15 cellular contexts compared by ENCODE assay signal in the genomic region with DNA sequence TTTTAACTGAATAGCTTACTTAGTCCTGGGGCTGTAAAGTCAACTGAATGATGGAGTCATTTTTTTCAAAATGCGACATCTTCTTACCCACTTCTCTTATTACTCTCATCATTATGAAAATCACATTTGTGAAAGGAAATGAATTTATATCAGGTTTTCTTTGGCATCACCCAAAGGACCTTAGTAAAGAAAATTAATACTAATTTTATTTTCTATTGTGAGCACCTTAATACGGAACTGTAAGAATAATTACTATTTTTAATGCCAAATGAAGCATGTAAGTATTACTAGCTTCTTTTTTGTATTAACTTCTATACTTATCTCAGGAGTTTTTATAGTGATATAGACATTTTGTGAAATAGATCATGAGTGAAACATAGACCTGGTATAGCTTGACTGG. TPM values are rescaled to one million over a fixed set of nuclear protein-coding genes. Genes with fewer than 3 reads are reported as not detected.
DNase-seq lines count a peak whose midpoint lies in the region; ATAC-seq, FAIRE-seq and TF ChIP-seq lines count a peak whose summit lies in the region.
"Had no signal": no experiment of that assay in that cellular context is flagged by ENCODE, and none has a peak within 500 bp of the region (broad histone marks: within the 10 kb centered on the region; RNA-seq: fewer than 3 reads in every experiment).

No MANE protein-coding gene starts in this region.

- H3K79me2 ChIP-seq in OCI-LY1 (ENCODE audit: insufficient read depth, low read length) (peaks cover 86% of the 10 kb centered on the region), K562 (ENCODE audit: control insufficient read depth, insufficient read depth, low read length) (peaks cover 41% of the 10 kb centered on the region), smooth muscle cell (ENCODE audit: low read depth) (no peaks in the 10 kb centered on the region)
- H3K79me2 ChIP-seq: parathyroid adenoma had no signal

- peak overlapping the region; percentile 100 for H3K27ac ChIP-seq in OCI-LY1 (ENCODE audit: low read depth, low read length, poor library complexity, severe bottlenecking)
- H3K27ac ChIP-seq in K562 (ENCODE audit: extremely low read depth, low read depth, low read length): peak overlapping the region; percentile 25; the same call in 1 of the 3 replicates
- H3K27ac ChIP-seq in smooth muscle cell (ENCODE audit: low read depth): peak overlapping the region; percentile 96
- H3K27ac ChIP-seq: parathyroid adenoma, thyroid gland had no signal

- H3K36me3 ChIP-seq in OCI-LY1 (ENCODE audit: insufficient read depth, low read length): peaks cover 85% of the 10 kb centered on the region
- 0 out of 3 replicates have a peak, but pooled peaks cover 5% of the 10 kb centered on the region for H3K36me3 ChIP-seq in K562 (ENCODE audit: control insufficient read depth, insufficient read depth, low read length)
- H3K36me3 ChIP-seq in smooth muscle cell (ENCODE audit: low read depth): no peaks in the 10 kb centered on the region
- H3K36me3 ChIP-seq: thyroid gland had no signal

- H3K9me3 ChIP-seq in OCI-LY1 (ENCODE audit: low read length) (no peaks in the 10 kb centered on the region), K562 (replicated peaks; ENCODE audit: control insufficient read depth, insufficient read depth, low read depth, low read length) (no peaks in the 10 kb centered on the region), smooth muscle cell (replicated peaks; ENCODE audit: low read depth) (no peaks in the 10 kb centered on the region)
- H3K9me3 ChIP-seq: thyroid gland had no signal

- CTCF ChIA-PET in K562 (lab: Yijun Ruan, JAX; ENCODE audit: low intra/inter-chr PET ratio): no interaction called here

- no peak overlapping the region for H2AFZ ChIP-seq in OCI-LY1 (ENCODE audit: low read length)
- no peak overlapping the region for H2AFZ ChIP-seq in K562 (ENCODE audit: low read depth, low read length)
- H2AFZ ChIP-seq in smooth muscle cell (ENCODE audit: low read depth): no peak overlapping the region
- H2AFZ ChIP-seq: parathyroid adenoma had no signal

- 52% methylated on average over 2 of the region's 2 CpGs for WGBS in K562 (ENCODE audit: insufficient coverage, low coverage, missing lambda C conversion rate)
- 96% methylated on average over 2 of the region's 2 CpGs for WGBS in smooth muscle cell (ENCODE audit: low lambda C conversion rate)

- H3K4me2 ChIP-seq in OCI-LY1 (ENCODE audit: low read length): no peak overlapping the region
- H3K4me2 ChIP-seq in K562 (ENCODE audit: insufficient read depth, low read length): no peak overlapping the region
- peak overlapping the region; percentile 60 for H3K4me2 ChIP-seq in smooth muscle cell

- TF ChIP-seq CTCF in OCI-LY1 (IDR thresholded peaks at IDR 0.05; ENCODE audit: low read length): no peak
- TF ChIP-seq CTCF in K562 (IDR thresholded peaks at IDR 0.05 in 2 of 3, conservative IDR thresholded peaks at IDR 0.05 in 1 of 3; ENCODE audit: insufficient read depth in 2 of 3, low read depth in 1 of 3, low read length in 3 of 3): no peak
- TF ChIP-seq CTCF in smooth muscle cell (IDR thresholded peaks at IDR 0.05; ENCODE audit: borderline replicate concordance, insufficient read depth, poor library complexity, severe bottlenecking): no peak

- TF ChIP-seq EP300 in K562 (IDR thresholded peaks at IDR 0.05; ENCODE audit: low read length): no peak

- H3K4me1 Mint-ChIP-seq in activated T-cell treated with anti-CD3 and anti-CD28 coated beads, Interleukin-2, amount 50 U/mL, for 4 hours (ENCODE audit: low read depth): peaks cover 83% of the 10 kb centered on the region

- H3K4me3 Mint-ChIP-seq in activated T-cell treated with anti-CD3 and anti-CD28 coated beads, Interleukin-2, amount 50 U/mL, for 4 hours: peak overlapping the region; percentile 55
- H3K4me3 Mint-ChIP-seq: mesothelial cell of epicardium had no signal

- intact Hi-C loops in K562 (cut with micrococcal nuclease): no loop called here

- no TSS peak for BruUV-seq in K562 (replicated peaks; lab: Mats Ljungman, UMichigan)

- ATAC-seq in activated T-cell treated with anti-CD3 and anti-CD28 coated beads, Interleukin-2, amount 50 U/mL, for 4 hours: no peak
- no peak for ATAC-seq in K562
- ATAC-seq in HG02610 (IDR thresholded peaks at IDR 0.05; ENCODE audit: unreplicated experiment): no peak

- H3K4me1 ChIP-seq in OCI-LY1 (ENCODE audit: insufficient read depth, low read length, severe bottlenecking): peaks cover 95% of the 10 kb centered on the region
- peaks cover 3 to 18% of the 10 kb centered on the region in 2 experiments; a peak in 4 of 5 replicates for H3K4me1 ChIP-seq in K562 (replicated peaks in 1 of 2; ENCODE audit: control insufficient read depth in 2 of 2, insufficient read depth in 2 of 2, low read length in 2 of 2)
- peaks cover 11% of the 10 kb centered on the region for H3K4me1 ChIP-seq in smooth muscle cell (ENCODE audit: low read depth)
- H3K4me1 ChIP-seq: thyroid gland had no signal

- H4K20me1 ChIP-seq in OCI-LY1 (ENCODE audit: insufficient read depth, low read length) (no peaks in the 10 kb centered on the region), K562 (replicated peaks; ENCODE audit: control insufficient read depth, insufficient read depth, low read length) (no peaks in the 10 kb centered on the region), smooth muscle cell (ENCODE audit: low read depth) (no peaks in the 10 kb centered on the region)

- H3K9ac ChIP-seq in OCI-LY1 (ENCODE audit: low read length): no peak overlapping the region
- H3K9ac ChIP-seq in K562 (ENCODE audit: insufficient read depth in 1 of 2, low read depth in 2 of 2, low read length in 2 of 2): no peak overlapping the region
- H3K9ac ChIP-seq in smooth muscle cell (ENCODE audit: low read depth): peak overlapping the region; percentile 52
- H3K9ac ChIP-seq: parathyroid adenoma had no signal

- POLR2A ChIA-PET in K562 (lab: Yijun Ruan, JAX): interaction anchor here (1.3 kb wide), 1 partner anchor 8 kb away, joined by 3 read pairs; no protein-coding TSS in a partner anchor

- H3K9me2 ChIP-seq in OCI-LY1 (ENCODE audit: low read depth, low read length): no peaks in the 10 kb centered on the region

- FAIRE-seq in K562 (lab: Jason Lieb, UNC): no peak
- FAIRE-seq: bronchial epithelial cell had no signal

- in situ Hi-C loops in K562 (cut with MboI): no loop called here

- no peaks in the 10 kb centered on the region for H3K27me3 Mint-ChIP-seq in activated T-cell treated with anti-CD3 and anti-CD28 coated beads, Interleukin-2, amount 50 U/mL, for 4 hours (ENCODE audit: low read depth)

- no peak for DNase-seq in activated T-cell treated with anti-CD3 and anti-CD28 coated beads, Interleukin-2, amount 50 U/mL, for 4 hours
- DNase-seq in activated T-cell treated with anti-CD3 and anti-CD28 coated beads, Interleukin-2, amount 50 U/mL, for 48 hours: no peak
- no peak for DNase-seq in K562 (ENCODE audit: extremely low read depth in 1 of 4, low spot score in 3 of 4)
- no peak for DNase-seq in smooth muscle cell (lab: John Stamatoyannopoulos, UW; ENCODE audit: unreplicated experiment)
- DNase-seq in inferior parietal cortex (ENCODE audit: extremely low spot score): no peak
- no peak for DNase-seq in midbrain (lab: John Stamatoyannopoulos, UW)
- DNase-seq: H7, NCI-H187 treated with DMSO at 0.1 percent for 48 hours, NCI-H69, thyroid gland had no signal

- no peaks in the 10 kb centered on the region for H3K9me1 ChIP-seq in K562 (ENCODE audit: control insufficient read depth, insufficient read depth, low read length)

- H3K9me3 Mint-ChIP-seq in activated T-cell treated with anti-CD3 and anti-CD28 coated beads, Interleukin-2, amount 50 U/mL, for 4 hours: no peaks in the 10 kb centered on the region
- H3K9me3 Mint-ChIP-seq: mesothelial cell of epicardium had no signal

- no peak overlapping the region for H3K4me3 ChIP-seq in OCI-LY1 (ENCODE audit: low read depth, low read length, poor library complexity, severe bottlenecking)
- no peak overlapping the region for H3K4me3 ChIP-seq in K562
- no peak overlapping the region for H3K4me3 ChIP-seq in smooth muscle cell
- H3K4me3 ChIP-seq: thyroid gland had no signal

- H3F3A ChIP-seq in OCI-LY1 (ENCODE audit: insufficient read depth, low read length) (no peaks in the 10 kb centered on the region), smooth muscle cell (ENCODE audit: low read depth) (no peaks in the 10 kb centered on the region)

- H3K36me3 Mint-ChIP-seq in activated T-cell treated with anti-CD3 and anti-CD28 coated beads, Interleukin-2, amount 50 U/mL, for 4 hours (ENCODE audit: insufficient read depth): peaks cover 53% of the 10 kb centered on the region
- H3K36me3 Mint-ChIP-seq: mesothelial cell of epicardium had no signal

- no peak for TF ChIP-seq RAD21 in K562 (CRISPR knock-in tag; conservative IDR thresholded peaks at IDR 0.05 in 1 of 2, IDR thresholded peaks at IDR 0.05 in 1 of 2)

- TF ChIP-seq POLR2A in K562 (conservative IDR thresholded peaks at IDR 0.05): no peak

- H3K27me3 ChIP-seq in OCI-LY1 (ENCODE audit: insufficient read depth, low read length): no peaks in the 10 kb centered on the region
- H3K27me3 ChIP-seq in K562 (ENCODE audit: control insufficient read depth in 2 of 2, insufficient read depth in 2 of 2, low read length in 2 of 2): no peaks in the 10 kb centered on the region
- no peaks in the 10 kb centered on the region for H3K27me3 ChIP-seq in smooth muscle cell (ENCODE audit: low read depth)
- H3K27me3 ChIP-seq: thyroid gland had no signal

RNA-seq across cellular contexts. Expression of gene PTPRC, which starts 30.9 kb away (rescaled TPM):
- total RNA-seq in activated T-cell treated with anti-CD3 and anti-CD28 coated beads, Interleukin-2, amount 50 U/mL, for 4 hours: 100 to 1,000 TPM; 181 to 243 (median 224) TPM
- 30.9 and 123 TPM in 2 replicates for total RNA-seq in K562 (2011; cell fraction: chromatin; rRNA removed; ENCODE audit: low replicate concordance)
- 20.2 and 42.1 TPM in 2 replicates for total RNA-seq in K562 (2011; cell fraction: nucleolus; rRNA removed)
- total RNA-seq in K562 (2011; cell fraction: nucleoplasm; rRNA removed): 71.2 and 74.3 TPM in 2 replicates
- 44.4 and 55.8 TPM in 2 replicates for total RNA-seq in K562 (2014; rRNA removed)
- 107 and 112 TPM in 2 replicates for total RNA-seq in K562 (2014; rRNA removed; fragmentation: Illumina TruSeq; extraction: Trizol)
- total RNA-seq in K562 (2015; rRNA removed; fragmentation: Illumina TruSeq; extraction: Trizol): 95.3 and 105 TPM in 2 replicates
- 62.9 and 67.6 TPM in 2 replicates for total RNA-seq in K562 (2021)
- polyA plus RNA-seq in K562 (2011; rRNA removed): 7.1 and 21.8 TPM in 2 replicates
- 3.1 and 12.6 TPM in 2 replicates for polyA plus RNA-seq in K562 (2011; cell fraction: cytosol; rRNA removed)
- polyA plus RNA-seq in K562 (2011; cell fraction: nucleus; rRNA removed): 4.3 and 14.6 TPM in 2 replicates
- polyA plus RNA-seq in K562 (2012): 41.4 and 61.2 TPM in 2 replicates
- polyA plus RNA-seq in K562 (2014; fragmentation: Illumina TruSeq; extraction: Trizol): 73.5 and 86.1 TPM in 2 replicates
- polyA plus RNA-seq in K562 (2014; fragmentation: Nextera tagmentation; extraction: Ambion mirVana): 10 to 100 TPM; 38.8 to 65.1 TPM
- 49.1 and 51.1 TPM in 2 replicates for polyA plus RNA-seq in K562 (2014; rRNA removed)
- polyA minus RNA-seq in K562 (2011; rRNA and poly(A)+ RNA removed): 12.3 and 47.6 TPM in 2 replicates
- polyA minus RNA-seq in K562 (2011; cell fraction: cytosol; rRNA and poly(A)+ RNA removed): 5.2 and 12.3 TPM in 2 replicates
- polyA minus RNA-seq in K562 (2011; cell fraction: nucleus; rRNA and poly(A)+ RNA removed): 7.1 and 45.3 TPM in 2 replicates
- total RNA-seq in smooth muscle cell: 0.04 TPM in 1 of 2 replicates, not detected in the other
- 0.37 TPM in 1 of 2 replicates, not detected in the other for polyA plus RNA-seq in smooth muscle cell
- total RNA-seq: bronchial epithelial cell, H7, mesothelial cell of epicardium had no signal

Comparison
In these comparisons a context has a peak if more than half of its experiments do, and no peak if none do; other contexts are left out.
1. H3K27ac ChIP-seq: peak in every context shown above with its lines; median percentile 100 in OCI-LY1; 96 in smooth muscle cell; 25 in K562.
2. RNA of gene PTPRC, which starts 30.9 kb away (total RNA-seq): 181 to 243 TPM in activated T-cell treated with anti-CD3 and anti-CD28 coated beads, Interleukin-2, amount 50 U/mL, for 4 hours and 20.2 to 123 TPM in K562; 0.04 TPM in smooth muscle cell; every median in the first group is over 10 times any median in the second.